11 cellular contexts compared by ENCODE assay signal in genomic region chr20:40690836-40691565, GRCh38. TPM values are rescaled to one million over a fixed set of nuclear protein-coding genes. Genes with fewer than 3 reads are reported as not detected.
A peak's percentile ranks its signal among the peaks of the same experiment; 100 is the strongest.
DNase-seq lines count a peak whose midpoint lies in the region; ATAC-seq and TF ChIP-seq lines count a peak whose summit lies in the region.
"Had no signal": no experiment of that assay in that cellular context is flagged by ENCODE, and none has a peak within 500 bp of the region (broad histone marks: within the 10 kb centered on the region; RNA-seq: fewer than 3 reads in every experiment).

No MANE protein-coding gene starts in this region.

- H3K27ac Mint-ChIP-seq in activated naive CD8-positive, alpha-beta T cell, result no peak overlapping the region
- no peak overlapping the region for H3K27ac Mint-ChIP-seq in activated naive CD8-positive, alpha-beta T cell treated with anti-CD3 and anti-CD28 coated beads, Interleukin-2, amount 50 U/mL, for 24 hours
- H3K27ac Mint-ChIP-seq in mesothelial cell of epicardium (no peak overlapping the region), endothelial cell (ENCODE audit: unreplicated experiment) (no peak overlapping the region)

- H3K36me3 ChIP-seq in endocrine pancreas (ENCODE audit: control insufficient read depth, insufficient read depth, low read length) (peaks cover 3% of the 10 kb centered on the region), thoracic aorta (no peaks in the 10 kb centered on the region)

- H3K27me3 ChIP-seq in endocrine pancreas (ENCODE audit: control insufficient read depth, insufficient read depth, low read length) (no peaks in the 10 kb centered on the region), thoracic aorta (replicated peaks; ENCODE audit: insufficient read depth) (no peaks in the 10 kb centered on the region)

- DNase-seq in activated naive CD8-positive, alpha-beta T cell treated with anti-CD3 and anti-CD28 coated beads, Interleukin-2, amount 50 U/mL, for 24 hours, result no peak
- no peak for DNase-seq in mesothelial cell of epicardium (ENCODE audit: low spot score in 2 of 2, unreplicated experiment in 2 of 2)
- no peak for DNase-seq in thoracic aorta (ENCODE audit: low spot score)
- DNase-seq in NCI-H2107 treated with DMSO at 0.1 percent for 48 hours (lab: John Stamatoyannopoulos, UW; ENCODE audit: unreplicated experiment), result no peak
- DNase-seq in endothelial cell (ENCODE audit: low spot score), result no peak
- DNase-seq: 8988T, NCI-H526 treated with DMSO at 0.1 percent for 48 hours, SHP77 treated with DMSO at 0.1 percent for 48 hours had no signal

- TF ChIP-seq CTCF in mesothelial cell of epicardium (IDR thresholded peaks at IDR 0.05; ENCODE audit: unreplicated experiment) (no peak), thoracic aorta (IDR thresholded peaks at IDR 0.05) (no peak), endothelial cell (IDR thresholded peaks at IDR 0.05; ENCODE audit: unreplicated experiment) (no peak)

- no peaks in the 10 kb centered on the region for H3K4me1 ChIP-seq in endocrine pancreas (ENCODE audit: control insufficient read depth, insufficient read depth, low read length)
- peaks cover 4 to 11% of the 10 kb centered on the region in 2 donors for H3K4me1 ChIP-seq in thoracic aorta (ENCODE audit: control insufficient read depth in 1 of 2, low read depth in 2 of 2)

- H3K4me3 ChIP-seq in endocrine pancreas (ENCODE audit: control insufficient read depth, insufficient read depth, low read length) (no peak overlapping the region), thoracic aorta (peak overlapping the region; percentile 77)

- peaks cover 11% of the 10 kb centered on the region for H3K4me1 Mint-ChIP-seq in activated naive CD8-positive, alpha-beta T cell (ENCODE audit: low read depth)
- H3K4me1 Mint-ChIP-seq in activated naive CD8-positive, alpha-beta T cell treated with anti-CD3 and anti-CD28 coated beads, Interleukin-2, amount 50 U/mL, for 24 hours, result peaks cover 11% of the 10 kb centered on the region
- H3K4me1 Mint-ChIP-seq in mesothelial cell of epicardium, result peaks cover 36% of the 10 kb centered on the region
- H3K4me1 Mint-ChIP-seq in endothelial cell (ENCODE audit: unreplicated experiment), result peaks cover 16% of the 10 kb centered on the region

- H3K4me3 Mint-ChIP-seq in activated naive CD8-positive, alpha-beta T cell, result peak overlapping the region; percentile 30
- no peak overlapping the region for H3K4me3 Mint-ChIP-seq in activated naive CD8-positive, alpha-beta T cell treated with anti-CD3 and anti-CD28 coated beads, Interleukin-2, amount 50 U/mL, for 24 hours
- H3K4me3 Mint-ChIP-seq in mesothelial cell of epicardium (peak overlapping the region; percentile 74), endothelial cell (ENCODE audit: unreplicated experiment) (no peak overlapping the region)

- H3K9ac ChIP-seq in endocrine pancreas (ENCODE audit: control insufficient read depth, insufficient read depth, low read length), result peak overlapping the region; percentile 58

- peak overlapping the region in 1 of 2 donors; percentile 98 for H3K27ac ChIP-seq in thoracic aorta

- ATAC-seq in activated naive CD8-positive, alpha-beta T cell treated with anti-CD3 and anti-CD28 coated beads, Interleukin-2, amount 50 U/mL, for 24 hours, result no peak
- ATAC-seq in thoracic aorta (ENCODE audit: insufficient number of reproducible peaks, low FRiP score, low read depth) (no peak), HG03159 (IDR thresholded peaks at IDR 0.05; ENCODE audit: unreplicated experiment) (no peak)

- H3K27me3 Mint-ChIP-seq in activated naive CD8-positive, alpha-beta T cell, result peaks cover 33% of the 10 kb centered on the region
- H3K27me3 Mint-ChIP-seq in activated naive CD8-positive, alpha-beta T cell treated with anti-CD3 and anti-CD28 coated beads, Interleukin-2, amount 50 U/mL, for 24 hours, result peaks cover 81% of the 10 kb centered on the region
- H3K27me3 Mint-ChIP-seq in mesothelial cell of epicardium (ENCODE audit: low read depth) (peaks cover 92% of the 10 kb centered on the region), endothelial cell (ENCODE audit: unreplicated experiment) (peaks cover 28% of the 10 kb centered on the region)

- H3K36me3 Mint-ChIP-seq in activated naive CD8-positive, alpha-beta T cell, result no peaks in the 10 kb centered on the region
- no peaks in the 10 kb centered on the region for H3K36me3 Mint-ChIP-seq in activated naive CD8-positive, alpha-beta T cell treated with anti-CD3 and anti-CD28 coated beads, Interleukin-2, amount 50 U/mL, for 24 hours (ENCODE audit: low read depth)
- no peaks in the 10 kb centered on the region for H3K36me3 Mint-ChIP-seq in mesothelial cell of epicardium
- H3K36me3 Mint-ChIP-seq in endothelial cell (ENCODE audit: low read depth, unreplicated experiment), result no peaks in the 10 kb centered on the region

- no peaks in the 10 kb centered on the region for H3K9me3 Mint-ChIP-seq in activated naive CD8-positive, alpha-beta T cell (ENCODE audit: low read depth)
- no peaks in the 10 kb centered on the region for H3K9me3 Mint-ChIP-seq in activated naive CD8-positive, alpha-beta T cell treated with anti-CD3 and anti-CD28 coated beads, Interleukin-2, amount 50 U/mL, for 24 hours
- no peaks in the 10 kb centered on the region for H3K9me3 Mint-ChIP-seq in mesothelial cell of epicardium
- no peaks in the 10 kb centered on the region for H3K9me3 Mint-ChIP-seq in endothelial cell (ENCODE audit: unreplicated experiment)

- H3K9me3 ChIP-seq in endocrine pancreas (ENCODE audit: control insufficient read depth, low read length) (no peaks in the 10 kb centered on the region), thoracic aorta (no peaks in the 10 kb centered on the region)

RNA-seq across cellular contexts. Expression of gene MAFB, which starts 2.0 kb away (rescaled TPM):
- 10.8 to 11.5 TPM (median 11.1 TPM) in 3 replicates for total RNA-seq in mesothelial cell of epicardium
- 10 to 100 TPM; 75.0 to 82.9 TPM for total RNA-seq in thoracic aorta
- 2.1 TPM for total RNA-seq in endothelial cell (ENCODE audit: unreplicated experiment)

Comparison
In these comparisons a context has a peak if more than half of its experiments do, and no peak if none do; other contexts are left out.
1. H3K4me3 Mint-ChIP-seq: peak in activated naive CD8-positive, alpha-beta T cell (single experiment) and mesothelial cell of epicardium (single experiment); none in activated naive CD8-positive, alpha-beta T cell treated with anti-CD3 and anti-CD28 coated beads, Interleukin-2, amount 50 U/mL, for 24 hours (single experiment) and endothelial cell (single experiment).